8 cellular contexts compared by ENCODE assay signal in genomic region chr12:53287741-53288216, GRCh38. TPM values are rescaled to one million over a fixed set of nuclear protein-coding genes. Genes with fewer than 3 reads are reported as not detected.
DNase-seq lines count a peak whose midpoint lies in the region; ATAC-seq lines count a peak whose summit lies in the region.

No MANE protein-coding gene starts in this region.

- peak; percentile 34 to 38 for DNase-seq in SHP77 (lab: John Stamatoyannopoulos, UW)
- DNase-seq in SHP77 treated with DMSO at 0.1 percent for 48 hours (lab: John Stamatoyannopoulos, UW) = no peak
- DNase-seq in NCI-H2227 treated with DMSO at 0.1 percent for 48 hours (lab: John Stamatoyannopoulos, UW) = peak; percentile 22
- DNase-seq in activated CD8-positive, alpha-beta memory T cell treated with anti-CD3 and anti-CD28 coated beads, Interleukin-2, amount 50 U/mL, for 24 hours (ENCODE audit: extremely low read depth) = peak; percentile 28
- peak; percentile 77 for DNase-seq in epidermal melanocyte (ENCODE audit: insufficient read length, low spot score)
- peak; percentile 71 for DNase-seq in myocyte (ENCODE audit: low read depth)
- peak; percentile 59 for DNase-seq in stimulated activated naive CD4-positive, alpha-beta T cell treated with Interleukin-2 at 50 U/mL for 16 hours (lab: John Stamatoyannopoulos, UW)

- no peak for ATAC-seq in HG02571 (IDR thresholded peaks at IDR 0.05; ENCODE audit: unreplicated experiment)

RNA-seq across cellular contexts. Expression of gene PFDN5, which starts 7.6 kb away (rescaled TPM):
- 253 and 294 TPM in 2 replicates for total RNA-seq in myocyte
- polyA plus RNA-seq in myocyte (2012) = 728 TPM

RNA-seq across cellular contexts. Expression of gene MYG1, which starts 11.7 kb away (rescaled TPM):
- total RNA-seq in myocyte = 40.9 and 42.8 TPM in 2 replicates
- polyA plus RNA-seq in myocyte (2012) = 59.8 TPM

RNA-seq across cellular contexts. Expression of gene ESPL1, which starts 19.7 kb away (rescaled TPM):
- 0.36 and 0.53 TPM in 2 replicates for total RNA-seq in myocyte
- 0.42 TPM for polyA plus RNA-seq in myocyte (2012)

RNA-seq across cellular contexts. Expression of gene AAAS, which starts 33.6 kb away (rescaled TPM):
- total RNA-seq in myocyte = 63.6 and 74.1 TPM in 2 replicates
- 55.7 TPM for polyA plus RNA-seq in myocyte (2012)

RNA-seq across cellular contexts. Expression of gene SP7, which starts 48.4 kb away (rescaled TPM):
- not detected in 2 replicates for total RNA-seq in myocyte
- not detected for polyA plus RNA-seq in myocyte (2012)
